Comparison of ENCODE assay signal across 8 cellular contexts in the genomic region with DNA sequence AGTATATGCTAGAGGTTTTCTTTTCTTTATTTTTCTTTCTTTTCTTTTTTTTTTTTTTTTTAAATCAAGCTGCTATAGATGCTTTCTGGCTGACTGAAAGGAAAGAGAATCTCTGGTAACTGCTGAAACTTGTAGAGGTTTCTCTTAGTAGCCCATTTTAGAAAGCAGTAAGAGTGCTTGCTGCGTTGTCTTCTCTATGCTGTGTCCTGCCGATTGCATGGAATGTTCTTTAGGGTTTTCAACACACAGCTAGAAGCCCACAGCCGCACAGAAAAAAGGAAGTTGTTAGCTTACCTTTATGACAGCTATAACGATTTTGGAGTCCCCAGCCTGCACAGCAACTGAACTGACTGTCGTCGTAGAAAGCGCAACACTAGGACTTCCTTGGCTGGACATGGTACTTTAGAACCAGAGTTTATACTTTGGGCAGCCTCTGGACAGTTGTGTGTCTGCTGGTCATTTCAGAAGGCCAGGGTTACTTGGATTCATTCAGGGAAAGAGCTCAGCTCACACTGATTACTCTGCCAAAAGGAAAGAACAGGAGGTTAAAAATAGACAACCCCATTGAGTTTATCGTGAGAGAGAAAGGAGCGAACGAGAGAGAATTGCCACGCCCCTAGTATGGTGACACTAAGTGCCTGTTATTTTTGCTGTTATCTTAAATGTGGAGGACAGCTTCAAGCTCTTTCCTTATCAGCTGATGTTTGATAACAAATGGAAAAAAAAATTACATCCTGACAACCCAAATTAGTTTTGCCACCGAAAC. TPM values are rescaled to one million over a fixed set of nuclear protein-coding genes. Genes with fewer than 3 reads are reported as not detected.
DNase-seq lines count a peak whose midpoint lies in the region; ATAC-seq and TF ChIP-seq lines count a peak whose summit lies in the region.

A gene with protein sequence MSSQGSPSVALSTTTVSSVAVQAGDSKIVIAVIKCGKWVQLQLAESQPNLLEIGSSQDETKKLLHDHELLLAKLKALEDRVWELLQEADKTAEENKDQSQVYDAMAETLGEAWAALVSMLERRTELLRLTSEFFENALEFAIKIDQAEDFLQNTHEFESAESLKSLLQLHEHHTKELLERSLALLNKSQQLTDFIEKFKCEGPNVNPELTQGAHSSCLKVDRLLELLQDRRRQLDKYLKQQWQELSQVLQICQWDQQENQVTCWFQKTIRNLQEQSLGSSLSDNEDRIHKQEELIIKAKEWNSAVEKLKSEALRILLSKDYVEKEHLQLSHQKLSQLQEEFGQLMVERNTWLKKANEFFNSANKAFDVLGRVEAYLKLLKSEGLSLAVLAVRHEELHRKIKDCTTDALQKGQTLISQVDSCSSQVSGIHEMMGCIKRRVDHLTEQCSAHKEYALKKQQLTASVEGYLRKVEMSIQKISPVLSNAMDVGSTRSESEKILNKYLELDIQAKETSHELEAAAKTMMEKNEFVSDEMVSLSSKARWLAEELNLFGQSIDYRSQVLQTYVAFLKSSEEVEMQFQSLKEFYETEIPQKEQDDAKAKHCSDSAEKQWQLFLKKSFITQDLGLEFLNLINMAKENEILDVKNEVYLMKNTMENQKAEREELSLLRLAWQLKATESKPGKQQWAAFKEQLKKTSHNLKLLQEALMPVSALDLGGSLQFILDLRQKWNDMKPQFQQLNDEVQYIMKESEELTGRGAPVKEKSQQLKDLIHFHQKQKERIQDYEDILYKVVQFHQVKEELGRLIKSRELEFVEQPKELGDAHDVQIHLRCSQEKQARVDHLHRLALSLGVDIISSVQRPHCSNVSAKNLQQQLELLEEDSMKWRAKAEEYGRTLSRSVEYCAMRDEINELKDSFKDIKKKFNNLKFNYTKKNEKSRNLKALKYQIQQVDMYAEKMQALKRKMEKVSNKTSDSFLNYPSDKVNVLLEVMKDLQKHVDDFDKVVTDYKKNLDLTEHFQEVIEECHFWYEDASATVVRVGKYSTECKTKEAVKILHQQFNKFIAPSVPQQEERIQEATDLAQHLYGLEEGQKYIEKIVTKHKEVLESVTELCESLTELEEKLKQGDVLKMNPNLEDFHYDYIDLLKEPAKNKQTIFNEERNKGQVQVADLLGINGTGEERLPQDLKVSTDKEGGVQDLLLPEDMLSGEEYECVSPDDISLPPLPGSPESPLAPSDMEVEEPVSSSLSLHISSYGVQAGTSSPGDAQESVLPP (N-terminal part only) (minus strand): TSS at position 592 of the 766 bp plus-strand sequence. CDS start 196 bp downstream, at position 396.

- H3K4me3 ChIP-seq in SU-DHL-6 (ENCODE audit: insufficient read depth, low read length, poor library complexity, severe bottlenecking) = peak within 1 kb of the TSS; percentile 36
- H3K4me3 ChIP-seq in heart left ventricle = peak within 1 kb of the TSS; percentile 10 to 63 (median 51)

- no peaks in the 10 kb centered on the region for H3K36me3 ChIP-seq in SU-DHL-6 (ENCODE audit: low read length)
- H3K36me3 ChIP-seq in heart left ventricle = peaks cover 0 to 17% (median 0%) of the 10 kb centered on the region in 9 donors

- H3K9ac ChIP-seq in SU-DHL-6 (ENCODE audit: low read length) = peak within 1 kb of the TSS; percentile 40

- H3K79me2 ChIP-seq in SU-DHL-6 (ENCODE audit: insufficient read depth, low read length) = no peaks in the 10 kb centered on the region

- CTCF ChIA-PET in activated CD4-positive, alpha-beta T cell treated with anti-CD3 and anti-CD28 coated beads, Interleukin-2, amount 10 ng/mL, durations not matched to agents 7 days and 5 days (lab: Charles Lee) = interaction anchor here (0.7 to 1.8 kb wide), 4 partner anchors 9 to 80 kb away, joined by 3 to 6 read pairs (median 4); no protein-coding TSS in a partner anchor

- peak within 1 kb of the TSS; percentile 35 for H2AFZ ChIP-seq in SU-DHL-6 (ENCODE audit: low read depth, low read length, severe bottlenecking)

- TF ChIP-seq CTCF in SU-DHL-6 (IDR thresholded peaks at IDR 0.05; ENCODE audit: insufficient read depth, low read length, poor library complexity, severe bottlenecking) (no peak), heart left ventricle (IDR thresholded peaks at IDR 0.05) (no peak)

- H3K9me3 Mint-ChIP-seq in activated CD4-positive, alpha-beta T cell treated with anti-CD3 and anti-CD28 coated beads, Interleukin-2, amount 10 ng/mL, durations not matched to agents 7 days and 5 days = peaks cover 10% of the 10 kb centered on the region
- no peaks in the 10 kb centered on the region for H3K9me3 Mint-ChIP-seq in stimulated activated naive CD8-positive, alpha-beta T cell treated with anti-CD3 and anti-CD28 coated beads, Interleukin-15, Interleukin-2, amounts not matched to agents 100 ng/mL and 50 ng/mL, for 24 hours

- peak within 1 kb of the TSS; percentile 58 for H3K4me2 ChIP-seq in SU-DHL-6 (ENCODE audit: low read depth, low read length, poor library complexity, severe bottlenecking)

- H3K27ac Mint-ChIP-seq in activated CD4-positive, alpha-beta T cell treated with anti-CD3 and anti-CD28 coated beads, Interleukin-2, amount 10 ng/mL, durations not matched to agents 7 days and 5 days = peak within 1 kb of the TSS; percentile 91
- peak within 1 kb of the TSS; percentile 77 for H3K27ac Mint-ChIP-seq in stimulated activated naive CD8-positive, alpha-beta T cell treated with anti-CD3 and anti-CD28 coated beads, Interleukin-15, Interleukin-2, amounts not matched to agents 100 ng/mL and 50 ng/mL, for 24 hours

- H3K27me3 ChIP-seq in SU-DHL-6 (ENCODE audit: low read length) (no peaks in the 10 kb centered on the region), heart left ventricle (no peaks in the 10 kb centered on the region)

- peaks cover 23% of the 10 kb centered on the region for H3K36me3 Mint-ChIP-seq in activated CD4-positive, alpha-beta T cell treated with anti-CD3 and anti-CD28 coated beads, Interleukin-2, amount 10 ng/mL, durations not matched to agents 7 days and 5 days (ENCODE audit: low read depth)
- peaks cover 3% of the 10 kb centered on the region for H3K36me3 Mint-ChIP-seq in stimulated activated naive CD8-positive, alpha-beta T cell treated with anti-CD3 and anti-CD28 coated beads, Interleukin-15, Interleukin-2, amounts not matched to agents 100 ng/mL and 50 ng/mL, for 24 hours (ENCODE audit: low read depth)

- no peaks in the 10 kb centered on the region for H4K20me1 ChIP-seq in SU-DHL-6 (ENCODE audit: low read depth, low read length)

- H3K4me1 Mint-ChIP-seq in activated CD4-positive, alpha-beta T cell treated with anti-CD3 and anti-CD28 coated beads, Interleukin-2, amount 10 ng/mL, durations not matched to agents 7 days and 5 days = peaks cover 58% of the 10 kb centered on the region
- peaks cover 52% of the 10 kb centered on the region for H3K4me1 Mint-ChIP-seq in stimulated activated naive CD8-positive, alpha-beta T cell treated with anti-CD3 and anti-CD28 coated beads, Interleukin-15, Interleukin-2, amounts not matched to agents 100 ng/mL and 50 ng/mL, for 24 hours (ENCODE audit: low read depth)

- H3K27me3 Mint-ChIP-seq in activated CD4-positive, alpha-beta T cell treated with anti-CD3 and anti-CD28 coated beads, Interleukin-2, amount 10 ng/mL, durations not matched to agents 7 days and 5 days = no peaks in the 10 kb centered on the region
- no peaks in the 10 kb centered on the region for H3K27me3 Mint-ChIP-seq in stimulated activated naive CD8-positive, alpha-beta T cell treated with anti-CD3 and anti-CD28 coated beads, Interleukin-15, Interleukin-2, amounts not matched to agents 100 ng/mL and 50 ng/mL, for 24 hours

- DNase-seq in activated CD4-positive, alpha-beta T cell treated with anti-CD3 and anti-CD28 coated beads, Interleukin-2, amount 10 ng/mL, durations not matched to agents 7 days and 5 days = peak; percentile 48
- no peak for DNase-seq in activated CD4-positive, alpha-beta T cell treated with anti-CD3 and anti-CD28 coated beads for 4 hours
- DNase-seq in heart left ventricle (peak in 4 of 5 donors; percentile 57 to 68 (median 63)), caudate nucleus (lab: John Stamatoyannopoulos, UW) (no peak), NCI-H2171 (lab: John Stamatoyannopoulos, UW) (no peak)

- H3K4me3 Mint-ChIP-seq in activated CD4-positive, alpha-beta T cell treated with anti-CD3 and anti-CD28 coated beads, Interleukin-2, amount 10 ng/mL, durations not matched to agents 7 days and 5 days = peak within 1 kb of the TSS; percentile 75
- peak within 1 kb of the TSS; percentile 83 for H3K4me3 Mint-ChIP-seq in stimulated activated naive CD8-positive, alpha-beta T cell treated with anti-CD3 and anti-CD28 coated beads, Interleukin-15, Interleukin-2, amounts not matched to agents 100 ng/mL and 50 ng/mL, for 24 hours

- peak in 1 of 2 donors; percentile 51 for TF ChIP-seq POLR2A in heart left ventricle (IDR thresholded peaks at IDR 0.05)

- H3K9me2 ChIP-seq in SU-DHL-6 (replicated peaks; ENCODE audit: insufficient read depth, low read length) = no peaks in the 10 kb centered on the region

- H3K4me1 ChIP-seq in heart left ventricle = peaks cover 0 to 40% (median 10%) of the 10 kb centered on the region in 12 donors

- no peaks in the 10 kb centered on the region for H3K9me3 ChIP-seq in SU-DHL-6 (ENCODE audit: insufficient read depth, low read length)
- H3K9me3 ChIP-seq in heart left ventricle = no peaks in the 10 kb centered on the region

- WGBS in heart left ventricle, 4 donors = 5 to 11% (median 6%) methylated on average over 12 of the region's 12 CpGs

- H3F3A ChIP-seq in SU-DHL-6 (ENCODE audit: insufficient read depth) = no peaks in the 10 kb centered on the region

- intact Hi-C loops in heart left ventricle (cut with DNase I) = loop anchor here in 2 of 10 donors (10.0 kb wide), 2 partner anchors 65 to 75 kb away; no protein-coding TSS in a partner anchor

- ATAC-seq in HG03039 (IDR thresholded peaks at IDR 0.05; ENCODE audit: unreplicated experiment) = peak; percentile 52
- ATAC-seq in heart left ventricle = peak; percentile 93 to 95 (median 95)

- POLR2A ChIA-PET in activated CD4-positive, alpha-beta T cell treated with anti-CD3 and anti-CD28 coated beads, Interleukin-2, amount 10 ng/mL, durations not matched to agents 7 days and 5 days (lab: Charles Lee) = no interaction called here

- H3K27ac ChIP-seq in SU-DHL-6 (ENCODE audit: low read depth, low read length) (peak within 1 kb of the TSS; percentile 69), heart left ventricle (peak within 1 kb of the TSS; percentile 65 to 89 (median 72)), caudate nucleus (ENCODE audit: low read depth, low read length) (no peak within 1 kb of the TSS)

RNA-seq across cellular contexts. Expression of the gene that starts here (rescaled TPM):
- total RNA-seq in activated CD4-positive, alpha-beta T cell treated with anti-CD3 and anti-CD28 coated beads, Interleukin-2, amount 10 ng/mL, durations not matched to agents 7 days and 5 days = 10 to 100 TPM; 10.8 to 14.6 TPM
- total RNA-seq in heart left ventricle = 100 to 1,000 TPM in 8 of 9 donors, 10 to 100 TPM in 1; 58.1 to 258 (median 144) TPM
- 10 to 100 TPM; 10.6 to 19.1 TPM for polyA plus RNA-seq in heart left ventricle

Comparison
In these comparisons a context has a peak if more than half of its experiments do, and no peak if none do; other contexts are left out.
1. DNase-seq: peak in activated CD4-positive, alpha-beta T cell treated with anti-CD3 and anti-CD28 coated beads, Interleukin-2, amount 10 ng/mL, durations not matched to agents 7 days and 5 days (single experiment) and heart left ventricle (4 of 5); none in activated CD4-positive, alpha-beta T cell treated with anti-CD3 and anti-CD28 coated beads for 4 hours (0 of 2), caudate nucleus (0 of 61) and NCI-H2171 (single experiment).